Comparison of ENCODE assay signal across 19 cellular contexts in genomic region chr9:112544477-112544876, GRCh38.
"Had no signal": no experiment of that assay in that cellular context is flagged by ENCODE, and none has a peak within 500 bp of the region (broad histone marks: within the 10 kb centered on the region; RNA-seq: fewer than 3 reads in every experiment).

No MANE protein-coding gene starts in this region.

- ATAC-seq: right cardiac atrium, T-helper 17 cell, upper lobe of right lung had no signal

- DNase-seq: activated CD4-positive, alpha-beta T cell treated with anti-CD3 and anti-CD28 coated beads, Interleukin-2, amount 10 ng/mL, durations not matched to agents 7 days and 5 days; activated CD4-positive, CD25-positive, alpha-beta regulatory T cell treated with anti-CD3 and anti-CD28 coated beads, Interleukin-2, amount 50 U/mL, for 72 hours; activated gamma-delta T cell treated with Interleukin-2 at 50 U/mL for 16 hours; activated naive CD4-positive, alpha-beta T cell treated with anti-CD3 and anti-CD28 coated beads, Interleukin-2, amount 50 U/mL, for 16 hours; activated T-cell treated with anti-CD3 and anti-CD28 coated beads for 4 hours; amygdala; central memory CD4-positive, alpha-beta T cell; effector CD4-positive, alpha-beta T cell; islet precursor cell; left ventricle myocardium inferior; posterior cingulate gyrus; right cardiac atrium; stimulated activated CD4-positive, alpha-beta T cell treated with anti-CD3 and anti-CD28 coated beads, Interleukin-15, amount 100 ng/mL, for 24 hours; stimulated activated CD4-positive, alpha-beta T cell treated with anti-CD3 and anti-CD28 coated beads, Interleukin-2, amount 100 ng/mL, for 24 hours; stimulated activated naive B cell treated with anti-CD40 and anti-IgM and Interleukin-4, amounts not matched to agents 10 μg/mL and 1 μg/mL and 100 μg/mL, for 72 hours; T-helper 17 cell; T1000; tibial artery; upper lobe of right lung had no signal
